ENCODE assay signal across 19 cellular contexts in the genomic region with DNA sequence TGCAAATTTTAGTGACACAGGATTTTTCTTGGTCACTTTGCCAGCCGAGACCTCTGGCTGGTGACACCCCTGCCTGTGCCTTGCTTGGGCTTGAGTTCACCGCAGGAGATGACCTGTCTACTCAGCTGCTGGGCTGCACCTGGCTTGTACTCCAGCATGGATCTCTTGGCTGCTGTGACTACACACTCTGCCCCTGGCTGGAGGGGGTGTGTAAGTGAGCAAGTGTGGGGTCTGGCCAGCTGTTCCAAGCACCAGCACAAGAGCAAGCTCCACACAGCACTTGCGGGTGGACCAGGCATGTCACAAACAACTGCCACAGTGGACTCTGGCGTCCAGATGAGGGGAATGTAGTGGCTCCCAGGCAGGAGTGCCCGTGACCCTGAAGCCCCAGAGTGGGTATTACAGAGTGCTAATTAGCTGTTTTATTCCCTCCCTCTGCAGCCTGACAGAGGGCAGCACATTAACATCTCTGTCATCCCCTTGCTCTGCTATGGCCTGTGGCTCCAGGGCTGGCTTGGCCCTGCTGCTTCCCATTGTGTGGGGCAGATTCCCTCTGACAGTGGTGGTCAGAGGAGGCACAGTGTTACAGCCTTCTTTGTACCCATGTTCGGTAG.
"Had no signal": no experiment of that assay in that cellular context is flagged by ENCODE, and none has a peak within 500 bp of the region (broad histone marks: within the 10 kb centered on the region; RNA-seq: fewer than 3 reads in every experiment).

No MANE protein-coding gene starts in this region.

- H3K4me3 ChIP-seq: colonic mucosa, hepatocyte, pancreas, stomach, uterus had no signal

- DNase-seq: colonic mucosa; dermis blood vessel endothelial cell; erythroblast; foreskin keratinocyte; kidney glomerular epithelial cell; naive thymus-derived CD4-positive, alpha-beta T cell; occipital lobe; right cardiac atrium; small intestine; stimulated activated CD4-positive, alpha-beta T cell treated with anti-CD3 and anti-CD28 coated beads, Interleukin-12 subunit alpha, Interleukin-12 subunit beta, amount 100 ng/mL, for 4 hours; stimulated activated naive CD4-positive, alpha-beta T cell; stomach; substantia nigra; trophoblast cell; uterus had no signal

- H3K36me3 Mint-ChIP-seq: naive thymus-derived CD4-positive, alpha-beta T cell had no signal

- H3K4me3 Mint-ChIP-seq: naive thymus-derived CD4-positive, alpha-beta T cell; neural crest cell had no signal

- ATAC-seq: foreskin keratinocyte; naive thymus-derived CD4-positive, alpha-beta T cell; pancreas; right cardiac atrium had no signal

- H3K36me3 ChIP-seq: colonic mucosa, pancreas, stomach, uterus had no signal

- H3K9me3 ChIP-seq: colonic mucosa, pancreas, uterus had no signal

- H3K4me1 ChIP-seq: colonic mucosa, foreskin keratinocyte, pancreas, stomach, uterus had no signal

- H3K4me1 Mint-ChIP-seq: naive thymus-derived CD4-positive, alpha-beta T cell; neural crest cell had no signal

- H3K27ac ChIP-seq: colonic mucosa, foreskin keratinocyte, hepatocyte, pancreas, stomach, uterus had no signal

- H3K27me3 ChIP-seq: colonic mucosa, foreskin keratinocyte, hepatocyte, pancreas, stomach, uterus had no signal

- H3K27ac Mint-ChIP-seq: naive thymus-derived CD4-positive, alpha-beta T cell; progenitor cell of endocrine pancreas had no signal

- H3K27me3 Mint-ChIP-seq: naive thymus-derived CD4-positive, alpha-beta T cell; progenitor cell of endocrine pancreas had no signal
